In the genomic region with DNA sequence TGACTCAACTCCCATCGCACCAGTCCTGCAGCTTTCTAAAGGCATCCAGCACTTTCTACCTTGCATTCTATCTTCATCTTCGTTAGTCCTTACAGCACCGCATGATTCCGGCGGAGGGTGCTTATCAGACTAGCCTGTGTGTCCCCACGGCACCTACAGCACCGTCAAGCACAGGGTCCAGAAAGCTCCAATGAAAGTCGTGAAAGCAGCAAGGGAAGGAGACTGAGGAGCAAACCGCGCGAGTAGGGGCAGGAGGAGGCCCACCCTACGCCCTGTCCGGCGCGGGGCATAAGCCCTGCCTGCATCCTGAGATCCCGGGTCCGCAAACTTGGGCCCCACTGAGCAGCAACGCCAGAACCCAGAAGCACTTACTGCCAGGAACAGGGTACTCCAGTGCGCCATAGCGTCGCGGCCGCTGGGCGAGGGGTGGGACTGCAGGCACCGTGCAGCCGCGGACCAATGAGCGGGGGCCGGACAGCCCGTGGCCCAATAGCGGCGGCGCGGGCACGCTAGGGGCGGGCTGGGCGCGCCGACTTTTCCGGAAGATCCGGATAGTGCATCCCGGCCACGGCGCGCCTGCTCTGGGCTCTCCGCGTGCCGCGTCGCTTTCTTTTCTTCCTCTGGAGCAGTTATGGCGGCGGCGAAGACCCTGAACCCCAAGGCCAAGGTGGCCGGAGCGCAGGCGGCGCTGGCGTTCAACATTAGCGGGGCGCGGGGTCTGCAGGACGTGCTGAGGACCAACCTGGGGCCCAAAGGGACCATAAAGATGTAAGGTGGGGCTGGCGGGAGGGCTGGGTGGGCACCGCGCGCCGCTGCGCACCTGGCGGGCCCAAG, we compare ENCODE assay signal across 8 cellular contexts.
DNase-seq lines count a peak whose midpoint lies in the region; ATAC-seq, FAIRE-seq and TF ChIP-seq lines count a peak whose summit lies in the region.

No MANE protein-coding gene starts in this region.

- 0 to 1% (median 0%) methylated on average over 57 to 69 of the region's 69 CpGs for WGBS in small intestine, 3 donors

- no peaks in the 10 kb centered on the region for H3K36me3 ChIP-seq in small intestine (ENCODE audit: control insufficient read depth in 2 of 2, insufficient read depth in 2 of 2, low read length in 2 of 2)

- H3K27me3 ChIP-seq in small intestine (ENCODE audit: control insufficient read depth in 2 of 2, insufficient read depth in 2 of 2, low read length in 2 of 2), result no peaks in the 10 kb centered on the region

- ATAC-seq in GM18909 (IDR thresholded peaks at IDR 0.05; ENCODE audit: poor library complexity, unreplicated experiment) (peak; percentile 100), HG03139 (IDR thresholded peaks at IDR 0.05; ENCODE audit: unreplicated experiment) (peak; percentile 99)

- H3K27ac ChIP-seq in VCaP (peak overlapping the region; percentile 91), small intestine (ENCODE audit: low read depth in 1 of 2, low read length in 1 of 2) (peak overlapping the region; percentile 74 to 96)

- FAIRE-seq in small intestine (lab: Jason Lieb, UNC), result no peak

- peaks cover 2 to 6% of the 10 kb centered on the region in 2 donors for H3K4me1 ChIP-seq in small intestine (ENCODE audit: control insufficient read depth in 2 of 2, insufficient read depth in 1 of 2, low read depth in 1 of 2, low read length in 1 of 2)

- peak overlapping the region; percentile 73 to 81 for H3K4me3 ChIP-seq in small intestine (ENCODE audit: low read depth in 1 of 2, low read length in 2 of 2)

- in situ Hi-C loops in T47D (cut with HindIII; ENCODE audit: low pct_unique_long_range_greater_than_20kb, low sequenced_read_pairs), result no loop called here

- no peaks in the 10 kb centered on the region for H3K9me3 ChIP-seq in small intestine (ENCODE audit: control insufficient read depth, low read depth)

- TF ChIP-seq CTCF in VCaP (conservative IDR thresholded peaks at IDR 0.05), result no peak

- peak; percentile 95 for DNase-seq in AG08395 (ENCODE audit: low spot score)
- DNase-seq in NCI-H2196 (lab: John Stamatoyannopoulos, UW; ENCODE audit: unreplicated experiment), result peak; percentile 93
- peak; percentile 90 to 96 for DNase-seq in T47D (ENCODE audit: low read depth in 1 of 2, low spot score in 1 of 2)
- DNase-seq in iPS-NIHi11 (ENCODE audit: low spot score), result peak; percentile 96
- peak; percentile 91 for DNase-seq in small intestine

Comparison
In these comparisons a context has a peak if more than half of its experiments do, and no peak if none do; other contexts are left out.
1. Peak in every context shown above with its lines: DNase-seq, ATAC-seq, H3K4me3 ChIP-seq and H3K27ac ChIP-seq.